11 cellular contexts compared by ENCODE assay signal in genomic region chr2:46335404-46335965, GRCh38. TPM values are rescaled to one million over a fixed set of nuclear protein-coding genes. Genes with fewer than 3 reads are reported as not detected.
DNase-seq lines count a peak whose midpoint lies in the region; TF ChIP-seq lines count a peak whose summit lies in the region.
"Had no signal": no experiment of that assay in that cellular context is flagged by ENCODE, and none has a peak within 500 bp of the region (broad histone marks: within the 10 kb centered on the region; RNA-seq: fewer than 3 reads in every experiment).

No MANE protein-coding gene starts in this region.

- no peaks in the 10 kb centered on the region for H3K9me3 Mint-ChIP-seq in neural crest cell
- H3K9me3 Mint-ChIP-seq: IgD-negative memory B cell had no signal

- POLR2A ChIA-PET in RWPE1 (lab: Yijun Ruan, JAX; ENCODE audit: low non-redundant PET) = interaction anchor here (0.6 to 1.0 kb wide), 2 partner anchors 38 to 433 kb away, joined by 4 to 8 read pairs; no protein-coding TSS in a partner anchor

- H3K4me3 ChIP-seq in fibroblast of pulmonary artery (replicated peaks; ENCODE audit: low read depth, low read length) = peak overlapping the region; percentile 42

- peaks cover 30% of the 10 kb centered on the region for H3K4me1 Mint-ChIP-seq in neural crest cell

- H3K27me3 Mint-ChIP-seq in neural crest cell (ENCODE audit: low read depth) = peaks cover 6% of the 10 kb centered on the region

- DNase-seq in AG08396 (ENCODE audit: low spot score) (peak; percentile 44), RWPE1 (ENCODE audit: low spot score) (no peak), fibroblast of pulmonary artery (ENCODE audit: low read depth) (peak; percentile 92), neural crest cell (ENCODE audit: low read depth, low spot score) (peak; percentile 22), RPMI8226 (no peak), SKM-1 treated with dmso at 0.1 percent for 144 hours (lab: John Stamatoyannopoulos, UW; ENCODE audit: unreplicated experiment) (no peak), Kasumi-1 (lab: John Stamatoyannopoulos, UW) (no peak)
- no peak for DNase-seq in stimulated activated CD4-positive, alpha-beta T cell treated with anti-CD3 and anti-CD28 coated beads, Interleukin-4, amount 100 ng/mL, for 1 hour
- DNase-seq: activated gamma-delta T cell, COR-L47 had no signal

- no peak for TF ChIP-seq CTCF in RWPE1 (conservative IDR thresholded peaks at IDR 0.05; ENCODE audit: low read depth)
- no peak for TF ChIP-seq CTCF in fibroblast of pulmonary artery (IDR thresholded peaks at IDR 0.05; ENCODE audit: low read length, missing control alignments)
- TF ChIP-seq CTCF in neural crest cell (conservative IDR thresholded peaks at IDR 0.05) = no peak

- peak overlapping the region; percentile 85 for H3K27ac Mint-ChIP-seq in neural crest cell (ENCODE audit: unreplicated experiment)
- H3K27ac Mint-ChIP-seq: IgD-negative memory B cell had no signal

- CTCF ChIA-PET in RWPE1 (lab: Yijun Ruan, JAX) = interaction anchor here (0.6 kb wide), 1 partner anchor 272 kb away, joined by 3 read pairs; no protein-coding TSS in a partner anchor

- peak overlapping the region; percentile 92 for H3K27ac ChIP-seq in RWPE1

- no peaks in the 10 kb centered on the region for H3K36me3 Mint-ChIP-seq in neural crest cell (ENCODE audit: low read depth)
- H3K36me3 Mint-ChIP-seq: IgD-negative memory B cell had no signal

- peak overlapping the region; percentile 21 for H3K4me3 Mint-ChIP-seq in neural crest cell

RNA-seq across cellular contexts. Expression of gene EPAS1, which starts 38.3 kb away (rescaled TPM):
- 0.14 and 0.27 TPM in 2 replicates for total RNA-seq in neural crest cell

Comparison
In these comparisons a context has a peak if more than half of its experiments do, and no peak if none do; other contexts are left out.
1. DNase-seq: peak in AG08396 (single experiment), fibroblast of pulmonary artery (single experiment) and neural crest cell (single experiment); none in RWPE1 (single experiment), RPMI8226 (single experiment), stimulated activated CD4-positive, alpha-beta T cell treated with anti-CD3 and anti-CD28 coated beads, Interleukin-4, amount 100 ng/mL, for 1 hour (single experiment), SKM-1 treated with dmso at 0.1 percent for 144 hours (single experiment) and Kasumi-1 (0 of 2).